In the genomic region with DNA sequence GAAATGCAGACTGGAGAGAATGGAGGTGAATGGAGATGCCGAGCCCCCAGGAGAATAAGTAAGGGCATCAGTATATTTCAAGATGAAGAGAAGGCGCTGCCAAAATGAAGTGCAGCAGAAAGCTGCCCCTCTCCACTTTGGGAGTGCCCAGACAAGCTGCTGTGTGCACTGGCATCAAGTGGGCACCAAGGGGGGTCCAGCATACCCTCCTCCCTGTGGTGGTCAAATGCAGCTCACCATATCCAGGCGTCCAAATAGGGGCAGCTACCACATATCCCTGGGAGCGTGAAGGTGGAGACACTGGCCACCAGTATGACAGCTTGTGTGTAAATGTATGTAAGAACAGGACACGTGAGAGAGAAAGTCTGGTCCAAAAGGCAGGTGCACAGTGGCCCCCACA, we compare ENCODE assay signal across 18 cellular contexts.
DNase-seq lines count a peak whose midpoint lies in the region; ATAC-seq and TF ChIP-seq lines count a peak whose summit lies in the region.
"Had no signal": no experiment of that assay in that cellular context is flagged by ENCODE, and none has a peak within 500 bp of the region (broad histone marks: within the 10 kb centered on the region; RNA-seq: fewer than 3 reads in every experiment).

No MANE protein-coding gene starts in this region.

- intact Hi-C loops in prostate gland (cut with DNase I), result loop anchor here (10.0 kb wide), 1 partner anchor 133 kb away; no protein-coding TSS in a partner anchor
- intact Hi-C loops in upper lobe of right lung (cut with DNase I), result no loop called here

- peak overlapping the region; percentile 33 for H3K4me2 ChIP-seq in hepatocyte
- H3K4me2 ChIP-seq: SK-N-SH had no signal

- H3K4me3 ChIP-seq in hepatocyte (no peak overlapping the region), prostate gland (no peak overlapping the region), upper lobe of right lung (no peak overlapping the region), H7 (ENCODE audit: insufficient read depth, low read depth, low read length) (no peak overlapping the region)

- no peaks in the 10 kb centered on the region for H4K20me1 ChIP-seq in hepatocyte (ENCODE audit: insufficient read depth, poor library complexity, severe bottlenecking)

- TF ChIP-seq POLR2A in prostate gland (IDR thresholded peaks at IDR 0.05), result no peak

- peak overlapping the region in 3 of 5 experiments; percentile 0 to 94 (median 61) for H3K27ac Mint-ChIP-seq in brain

- H3K9me2 ChIP-seq in hepatocyte (replicated peaks; ENCODE audit: insufficient read depth), result no peaks in the 10 kb centered on the region
- H3K9me2 ChIP-seq: SK-N-SH had no signal

- H3K27ac ChIP-seq in hepatocyte, result peak overlapping the region; percentile 22
- H3K27ac ChIP-seq in prostate gland, result peak overlapping the region; percentile 62 to 66
- no peak overlapping the region for H3K27ac ChIP-seq in upper lobe of right lung

- DNase-seq in hepatocyte (ENCODE audit: low spot score) (no peak), prostate gland (ENCODE audit: low spot score) (no peak), upper lobe of right lung (peak; percentile 32), AML-193 (lab: John Stamatoyannopoulos, UW) (no peak), H7 (no peak), NCI-H1930 (lab: John Stamatoyannopoulos, UW) (no peak)
- no peak for DNase-seq in activated CD4-positive, alpha-beta T cell treated with anti-CD3 and anti-CD28 coated beads for 48 hours
- DNase-seq: ACHN; Calu3; CD8-positive, alpha-beta memory T cell; DMS153; GF-D8; Kasumi-1; NCI-H526 treated with DMSO at 0.1 percent for 48 hours; PC-3; SHP77 had no signal

- H3K9me3 ChIP-seq in hepatocyte (ENCODE audit: low read depth), result no peaks in the 10 kb centered on the region
- no peaks in the 10 kb centered on the region for H3K9me3 ChIP-seq in prostate gland
- no peaks in the 10 kb centered on the region for H3K9me3 ChIP-seq in upper lobe of right lung
- H3K9me3 ChIP-seq: SK-N-SH had no signal

- no peak for TF ChIP-seq CTCF in brain (conservative IDR thresholded peaks at IDR 0.05)
- no peak for TF ChIP-seq CTCF in hepatocyte (IDR thresholded peaks at IDR 0.05; ENCODE audit: poor library complexity)
- no peak for TF ChIP-seq CTCF in prostate gland (IDR thresholded peaks at IDR 0.05)
- no peak for TF ChIP-seq CTCF in upper lobe of right lung (IDR thresholded peaks at IDR 0.05)

- no peaks in the 10 kb centered on the region for H3K36me3 ChIP-seq in hepatocyte (replicated peaks; ENCODE audit: insufficient read depth, low read depth)
- H3K36me3 ChIP-seq in prostate gland, result no peaks in the 10 kb centered on the region
- no peaks in the 10 kb centered on the region for H3K36me3 ChIP-seq in upper lobe of right lung
- H3K36me3 ChIP-seq in H7 (replicated peaks; ENCODE audit: control insufficient read depth, insufficient read depth, low read length), result no peaks in the 10 kb centered on the region

- no peak for ATAC-seq in upper lobe of right lung
- ATAC-seq: PC-3 had no signal

- H3K27me3 ChIP-seq in hepatocyte (no peaks in the 10 kb centered on the region), prostate gland (replicated peaks; ENCODE audit: insufficient read depth) (no peaks in the 10 kb centered on the region), upper lobe of right lung (no peaks in the 10 kb centered on the region), H7 (ENCODE audit: control insufficient read depth, insufficient read depth, low read length) (no peaks in the 10 kb centered on the region)

- peaks cover 32% of the 10 kb centered on the region for H3K4me1 ChIP-seq in hepatocyte (ENCODE audit: insufficient read depth)
- H3K4me1 ChIP-seq in prostate gland (replicated peaks), result peaks cover 4% of the 10 kb centered on the region
- H3K4me1 ChIP-seq in upper lobe of right lung, result peaks cover 20% of the 10 kb centered on the region

- H2AFZ ChIP-seq in hepatocyte, result no peak overlapping the region

- H3K4me1 Mint-ChIP-seq in brain, result peaks cover 90% of the 10 kb centered on the region
- H3K4me1 Mint-ChIP-seq: CD8-positive, alpha-beta memory T cell had no signal

- WGBS in hepatocyte (ENCODE audit: low lambda C conversion rate, missing lambda C conversion rate), result 91% methylated on average over 5 of the region's 5 CpGs
- 93% methylated on average over 5 of the region's 5 CpGs for WGBS in prostate gland

- H3K9me3 Mint-ChIP-seq in brain, result peaks cover 0 to 6% (median 4%) of the 10 kb centered on the region in 5 experiments

- no peaks in the 10 kb centered on the region for H3K36me3 Mint-ChIP-seq in brain
- H3K36me3 Mint-ChIP-seq: CD8-positive, alpha-beta memory T cell had no signal

- no peak overlapping the region for H3K4me3 Mint-ChIP-seq in brain
- H3K4me3 Mint-ChIP-seq: CD8-positive, alpha-beta memory T cell had no signal

- no peaks in the 10 kb centered on the region for H3K27me3 Mint-ChIP-seq in brain

- no peaks in the 10 kb centered on the region for H3K79me2 ChIP-seq in hepatocyte
